2 cellular contexts compared by ENCODE assay signal in the genomic region with DNA sequence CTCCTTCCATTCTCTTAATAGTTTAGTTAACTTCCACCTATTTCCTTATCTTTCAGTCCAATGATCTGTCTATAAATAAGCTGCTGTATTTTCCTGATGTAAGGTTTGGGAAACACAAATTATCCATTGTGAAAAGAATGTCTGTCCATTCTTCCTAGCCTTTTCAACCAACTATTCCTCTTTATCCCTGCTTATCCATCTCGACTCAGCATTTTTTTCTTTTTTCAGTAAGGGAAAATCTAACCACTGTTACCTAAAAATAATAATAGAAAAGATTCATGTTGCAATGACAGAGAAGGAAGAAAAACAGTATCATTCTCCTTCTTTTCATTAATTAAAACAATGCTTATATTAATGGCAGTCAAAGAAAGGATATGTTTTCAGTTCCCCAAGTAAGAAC.
TF ChIP-seq lines count a peak whose summit lies in the region.

No MANE protein-coding gene starts in this region.

TF ChIP-seq in IMR-90, 13 proteins besides CTCF, POLR2A, EP300 and RAD21:
- peak; percentile 22; the same call in 1 of the 2 replicates for TF ChIP-seq MAFK (IDR thresholded peaks at IDR 0.05; ENCODE audit: low read depth, low read length)
- no peak for TF ChIP-seq MAZ (IDR thresholded peaks at IDR 0.05; ENCODE audit: borderline replicate concordance, low read depth, low read length)

TF ChIP-seq in K562, 482 proteins besides CTCF, POLR2A, EP300 and RAD21:
- no peak for TF ChIP-seq WHSC1 (IDR thresholded peaks at IDR 0.05; ENCODE audit: low read length)
- TF ChIP-seq, protein P1, sequence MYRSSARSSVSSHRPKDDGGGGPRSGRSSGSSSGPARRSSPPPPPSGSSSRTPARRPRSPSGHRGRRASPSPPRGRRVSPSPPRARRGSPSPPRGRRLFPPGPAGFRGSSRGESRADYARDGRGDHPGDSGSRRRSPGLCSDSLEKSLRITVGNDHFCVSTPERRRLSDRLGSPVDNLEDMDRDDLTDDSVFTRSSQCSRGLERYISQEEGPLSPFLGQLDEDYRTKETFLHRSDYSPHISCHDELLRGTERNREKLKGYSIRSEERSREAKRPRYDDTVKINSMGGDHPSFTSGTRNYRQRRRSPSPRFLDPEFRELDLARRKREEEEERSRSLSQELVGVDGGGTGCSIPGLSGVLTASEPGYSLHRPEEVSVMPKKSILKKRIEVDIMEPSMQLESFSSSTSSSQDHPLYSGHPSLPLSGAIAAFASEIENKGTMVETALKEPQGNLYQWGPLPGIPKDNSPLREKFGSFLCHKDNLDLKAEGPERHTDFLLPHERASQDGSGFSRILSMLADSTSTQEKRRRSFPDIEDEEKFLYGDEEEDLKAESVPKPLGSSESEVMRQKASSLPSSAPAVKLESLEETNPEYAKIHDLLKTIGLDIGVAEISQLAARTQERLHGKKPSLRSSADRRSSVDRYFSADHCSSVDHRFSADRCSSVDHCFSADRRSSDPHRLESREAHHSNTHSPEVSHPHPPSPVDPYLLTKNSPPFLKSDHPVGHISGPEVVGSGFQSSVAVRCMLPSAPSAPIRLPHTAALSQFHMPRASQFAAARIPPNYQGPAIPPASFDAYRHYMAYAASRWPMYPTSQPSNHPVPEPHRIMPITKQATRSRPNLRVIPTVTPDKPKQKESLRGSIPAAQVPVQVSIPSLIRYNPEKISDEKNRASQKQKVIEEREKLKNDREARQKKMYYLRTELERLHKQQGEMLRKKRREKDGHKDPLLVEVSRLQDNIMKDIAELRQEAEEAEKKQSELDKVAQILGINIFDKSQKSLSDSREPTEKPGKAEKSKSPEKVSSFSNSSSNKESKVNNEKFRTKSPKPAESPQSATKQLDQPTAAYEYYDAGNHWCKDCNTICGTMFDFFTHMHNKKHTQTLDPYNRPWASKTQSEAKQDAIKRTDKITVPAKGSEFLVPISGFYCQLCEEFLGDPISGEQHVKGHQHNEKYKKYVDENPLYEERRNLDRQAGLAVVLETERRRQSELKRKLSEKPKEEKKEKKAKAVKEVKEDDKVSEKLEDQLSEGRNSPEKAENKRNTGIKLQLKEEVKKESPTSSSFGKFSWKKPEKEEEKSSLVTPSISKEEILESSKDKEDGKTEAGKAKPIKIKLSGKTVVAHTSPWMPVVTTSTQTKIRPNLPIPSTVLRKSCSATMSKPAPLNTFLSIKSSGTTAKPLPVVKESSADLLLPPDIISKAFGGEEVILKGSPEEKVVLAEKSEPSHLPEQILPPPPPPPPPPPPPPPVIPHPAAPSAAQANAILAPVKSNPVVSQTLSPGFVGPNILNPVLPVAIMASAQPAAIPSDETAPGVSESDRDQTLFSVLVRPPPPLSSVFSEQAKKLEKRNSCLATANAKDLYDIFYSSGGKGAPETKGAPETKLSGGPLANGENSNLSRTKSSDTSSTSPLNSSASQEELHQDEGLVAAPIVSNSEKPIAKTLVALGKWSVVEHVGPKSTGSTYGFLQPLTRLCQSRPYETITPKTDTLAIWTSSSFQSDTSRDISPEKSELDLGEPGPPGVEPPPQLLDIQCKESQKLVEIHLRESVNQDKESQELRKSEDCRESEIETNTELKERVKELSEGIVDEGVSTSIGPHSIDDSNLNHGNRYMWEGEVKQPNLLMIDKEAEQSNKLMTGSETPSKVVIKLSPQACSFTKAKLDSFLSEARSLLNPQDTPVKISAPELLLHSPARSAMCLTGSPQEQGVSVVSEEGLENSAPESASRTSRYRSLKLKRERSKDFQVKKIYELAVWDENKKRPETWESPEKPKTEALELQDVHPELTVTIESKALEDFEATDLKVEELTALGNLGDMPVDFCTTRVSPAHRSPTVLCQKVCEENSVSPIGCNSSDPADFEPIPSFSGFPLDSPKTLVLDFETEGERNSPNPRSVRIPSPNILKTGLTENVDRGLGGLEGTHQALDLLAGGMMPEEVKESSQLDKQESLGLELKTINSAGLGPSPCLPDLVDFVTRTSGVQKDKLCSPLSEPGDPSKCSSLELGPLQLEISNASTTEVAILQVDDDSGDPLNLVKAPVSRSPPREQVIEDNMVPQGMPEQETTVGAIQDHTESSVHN (IDR thresholded peaks at IDR 0.05; ENCODE audit: borderline replicate concordance in 1 of 2, low read depth in 1 of 2), result no peak
- peak; percentile 35 for TF ChIP-seq MAFG (tag; conservative IDR thresholded peaks at IDR 0.05)
- peak; percentile 40; the same call in 1 of the 2 replicates for TF ChIP-seq C11orf30 (IDR thresholded peaks at IDR 0.05; ENCODE audit: low read depth)
- TF ChIP-seq ZNF316 (IDR thresholded peaks at IDR 0.05), result peak; percentile 51
TF ChIP-seq in K562: peak in this region for 3.
